Comparison of ENCODE assay signal across 15 cellular contexts in the genomic region with DNA sequence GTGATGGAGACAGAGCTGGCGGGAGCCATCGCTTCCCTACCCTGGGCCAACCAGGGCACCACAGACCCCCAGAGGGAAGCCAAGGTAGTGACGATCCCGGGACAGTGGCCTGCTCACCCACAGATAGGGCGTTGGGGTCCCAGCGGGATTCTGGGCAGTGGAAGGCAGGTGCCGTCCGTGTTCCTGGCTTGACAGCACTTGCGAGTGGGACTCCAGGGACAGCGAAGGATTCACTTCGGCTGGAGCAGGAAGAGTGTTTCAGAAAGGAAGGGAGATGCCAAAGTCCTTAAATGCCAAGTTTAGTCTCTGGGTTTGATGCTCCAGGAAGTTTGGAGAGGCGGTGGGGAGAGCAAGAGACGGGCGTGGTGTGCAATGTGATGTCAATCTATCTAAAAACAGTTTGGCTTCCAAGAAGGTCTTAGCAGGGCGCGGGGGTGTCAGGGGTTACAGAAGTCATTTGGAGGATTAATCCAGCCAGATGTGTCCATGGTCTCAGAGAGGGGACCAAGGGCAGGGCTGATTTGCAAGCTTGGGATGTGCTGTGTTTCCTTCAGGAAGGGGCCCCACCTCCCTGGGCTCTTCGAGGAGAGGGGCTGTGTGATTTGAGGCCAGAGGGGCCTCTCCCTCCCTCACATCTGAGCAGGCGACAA.
DNase-seq lines count a peak whose midpoint lies in the region; ATAC-seq, FAIRE-seq and TF ChIP-seq lines count a peak whose summit lies in the region.
"Had no signal": no experiment of that assay in that cellular context is flagged by ENCODE, and none has a peak within 500 bp of the region (broad histone marks: within the 10 kb centered on the region; RNA-seq: fewer than 3 reads in every experiment).

No MANE protein-coding gene starts in this region.

- no peak overlapping the region for H4K91ac ChIP-seq in H1 (replicated peaks; ENCODE audit: insufficient read length, low read length)

- peaks cover 7% of the 10 kb centered on the region for H3K4me1 Mint-ChIP-seq in CD8-positive, alpha-beta T cell (ENCODE audit: low read depth)
- H3K4me1 Mint-ChIP-seq in activated naive CD4-positive, alpha-beta T cell treated with anti-CD3 and anti-CD28 coated beads, Interleukin-2, amount 10 ng/mL, durations not matched to agents 7 days and 5 days = peaks cover 17% of the 10 kb centered on the region

- peaks cover 4% of the 10 kb centered on the region for H3K36me3 Mint-ChIP-seq in CD8-positive, alpha-beta T cell
- H3K36me3 Mint-ChIP-seq in activated naive CD4-positive, alpha-beta T cell treated with anti-CD3 and anti-CD28 coated beads, Interleukin-2, amount 10 ng/mL, durations not matched to agents 7 days and 5 days = no peaks in the 10 kb centered on the region

- CTCF ChIA-PET in CD8-positive, alpha-beta T cell (lab: Charles Lee) = interaction anchor here (0.9 to 8.4 kb wide), 21 partner anchors 8 to 478 kb away, joined by 3 to 134 read pairs (median 6); a partner anchor contains a TSS
- CTCF ChIA-PET in H1 (lab: Charles Lee; ENCODE audit: partially characterized antibody) = interaction anchor here (0.7 to 16.9 kb wide), 47 partner anchors 9 to 474 kb away, joined by 3 to 370 read pairs (median 4); a partner anchor contains a TSS
- CTCF ChIA-PET in activated naive CD4-positive, alpha-beta T cell treated with anti-CD3 and anti-CD28 coated beads, Interleukin-2, amount 10 ng/mL, durations not matched to agents 7 days and 5 days (lab: Charles Lee) = interaction anchor here (0.7 to 7.7 kb wide), 26 partner anchors 8 to 478 kb away, joined by 3 to 146 read pairs (median 4); no protein-coding TSS in a partner anchor

- no peak overlapping the region for H2AK5ac ChIP-seq in H1 (ENCODE audit: low read depth, low read length)

- no peak overlapping the region for H3K4ac ChIP-seq in H1 (replicated peaks; ENCODE audit: insufficient read length, low read depth, low read length)

- H3K23ac ChIP-seq in H1 (ENCODE audit: insufficient read length) = no peak overlapping the region

- no peak for TF ChIP-seq POLR2A in H1 (IDR thresholded peaks at IDR 0.05; ENCODE audit: control extremely low read depth in 1 of 2, low read depth in 2 of 2, low read length in 2 of 2)
- no peak for TF ChIP-seq POLR2A in gastrocnemius medialis (IDR thresholded peaks at IDR 0.05)

- H2BK120ac ChIP-seq in H1 (replicated peaks; ENCODE audit: low read depth, low read length) = no peak overlapping the region

- TF ChIP-seq EP300 in H1 (IDR thresholded peaks at IDR 0.05; ENCODE audit: borderline replicate concordance in 1 of 2, low read depth in 2 of 2, low read length in 2 of 2) = no peak

- no peaks in the 10 kb centered on the region for H3K9me3 ChIP-seq in CD8-positive, alpha-beta T cell (ENCODE audit: low read length)
- no peaks in the 10 kb centered on the region for H3K9me3 ChIP-seq in Loucy (ENCODE audit: insufficient read depth, low read depth, low read length)
- no peaks in the 10 kb centered on the region for H3K9me3 ChIP-seq in H1 (ENCODE audit: insufficient read depth in 2 of 2, low read depth in 1 of 2, low read length in 1 of 2)
- no peaks in the 10 kb centered on the region for H3K9me3 ChIP-seq in gastrocnemius medialis
- H3K9me3 ChIP-seq: left lung had no signal

- H4K20me1 ChIP-seq in Loucy (ENCODE audit: insufficient read depth, low read length, poor library complexity, severe bottlenecking) (no peaks in the 10 kb centered on the region), H1 (replicated peaks in 1 of 2; ENCODE audit: control insufficient read depth in 1 of 2, insufficient read depth in 2 of 2, low read length in 2 of 2) (peaks cover 0 to 2% of the 10 kb centered on the region in 2 experiments)

- H2BK20ac ChIP-seq in H1 (ENCODE audit: low read length) = no peak overlapping the region

- no peak overlapping the region for H4K8ac ChIP-seq in H1 (ENCODE audit: extremely low read depth, insufficient read depth, low read length)

- H2AFZ ChIP-seq in Loucy (ENCODE audit: low read length) (no peak overlapping the region), H1 (ENCODE audit: low read length) (no peak overlapping the region)
- H2AFZ ChIP-seq: parathyroid adenoma had no signal

- peaks cover 9% of the 10 kb centered on the region; the same call in 1 of the 2 replicates for H3K23me2 ChIP-seq in H1 (ENCODE audit: low read depth, low read length)

- H3K27ac Mint-ChIP-seq in CD8-positive, alpha-beta T cell = no peak overlapping the region
- H3K27ac Mint-ChIP-seq in activated naive CD4-positive, alpha-beta T cell treated with anti-CD3 and anti-CD28 coated beads, Interleukin-2, amount 10 ng/mL, durations not matched to agents 7 days and 5 days = no peak overlapping the region
- H3K27ac Mint-ChIP-seq: GM23338 had no signal

- POLR2A ChIA-PET in CD8-positive, alpha-beta T cell (lab: Charles Lee) = interaction anchor here (1.3 kb wide), 1 partner anchor 478 kb away, joined by 3 read pairs; no protein-coding TSS in a partner anchor
- POLR2A ChIA-PET in H1 (lab: Charles Lee; ENCODE audit: partially characterized antibody) = interaction anchor here (1.4 kb wide), 1 partner anchor 73 kb away, joined by 4 read pairs; no protein-coding TSS in a partner anchor

- intact Hi-C loops in CD8-positive, alpha-beta T cell (cut with DNase I, micrococcal nuclease) = loop anchor here (1.0 to 10.0 kb wide), 3 partner anchors 66 to 1898 kb away; a partner anchor contains a TSS
- intact Hi-C loops in gastrocnemius medialis (cut with DNase I; ENCODE audit: low total_unique reads) = loop anchor here (1.0 to 10.0 kb wide), 4 partner anchors 67 to 474 kb away; a partner anchor contains a TSS

- no peak overlapping the region for H3K18ac ChIP-seq in H1 (ENCODE audit: extremely low read depth, low read length)

- no peak for ATAC-seq in CD8-positive, alpha-beta T cell
- ATAC-seq in gastrocnemius medialis (no peak), GM18867 (IDR thresholded peaks at IDR 0.05; ENCODE audit: unreplicated experiment) (no peak)
- ATAC-seq: stimulated activated naive CD8-positive, alpha-beta T cell treated with anti-CD3 and anti-CD28 coated beads, Interleukin-15, amount 100 ng/mL, for 72 hours had no signal

- H3K4me3 Mint-ChIP-seq in CD8-positive, alpha-beta T cell = no peak overlapping the region
- no peak overlapping the region for H3K4me3 Mint-ChIP-seq in activated naive CD4-positive, alpha-beta T cell treated with anti-CD3 and anti-CD28 coated beads, Interleukin-2, amount 10 ng/mL, durations not matched to agents 7 days and 5 days
- H3K4me3 Mint-ChIP-seq: central memory CD8-positive, alpha-beta T cell; GM23338; stimulated activated naive CD8-positive, alpha-beta T cell treated with anti-CD3 and anti-CD28 coated beads, Interleukin-15, amount 100 ng/mL, for 72 hours had no signal

- no peaks in the 10 kb centered on the region for H3K9me3 Mint-ChIP-seq in CD8-positive, alpha-beta T cell
- H3K9me3 Mint-ChIP-seq in activated naive CD4-positive, alpha-beta T cell treated with anti-CD3 and anti-CD28 coated beads, Interleukin-2, amount 10 ng/mL, durations not matched to agents 7 days and 5 days = no peaks in the 10 kb centered on the region
- H3K9me3 Mint-ChIP-seq: central memory CD8-positive, alpha-beta T cell; GM23338; stimulated activated naive CD8-positive, alpha-beta T cell treated with anti-CD3 and anti-CD28 coated beads, Interleukin-15, amount 100 ng/mL, for 72 hours had no signal

- H3K14ac ChIP-seq in H1 (ENCODE audit: insufficient read length) = no peak overlapping the region

- H3F3A ChIP-seq in Loucy (ENCODE audit: low read depth) = no peaks in the 10 kb centered on the region

- H2BK5ac ChIP-seq in H1 (ENCODE audit: low read depth, low read length) = no peak overlapping the region

- in situ Hi-C loops in gastrocnemius medialis (cut with MboI; ENCODE audit: low sequenced_read_pairs in 4 of 4) = loop anchor here in 1 of 4 donors (10.0 kb wide), 1 partner anchor 62 kb away; no protein-coding TSS in a partner anchor

- no peaks in the 10 kb centered on the region for H3K9me2 ChIP-seq in Loucy (replicated peaks; ENCODE audit: low read depth, low read length)

- no peak overlapping the region for H3K4me3 ChIP-seq in CD8-positive, alpha-beta T cell (ENCODE audit: low read depth, low read length)
- no peak overlapping the region for H3K4me3 ChIP-seq in Loucy (ENCODE audit: low read length, poor library complexity, severe bottlenecking)
- H3K4me3 ChIP-seq in H1 (ENCODE audit: extremely low read depth in 1 of 4, insufficient read depth in 2 of 4, low read depth in 3 of 4, low read length in 4 of 4) = no peak overlapping the region
- no peak overlapping the region for H3K4me3 ChIP-seq in gastrocnemius medialis
- H3K4me3 ChIP-seq: GM23338, left lung had no signal

- H3K27me3 ChIP-seq in CD8-positive, alpha-beta T cell (ENCODE audit: insufficient read depth, low read length) = no peaks in the 10 kb centered on the region
- H3K27me3 ChIP-seq in Loucy (ENCODE audit: insufficient read depth, low read length, poor library complexity, severe bottlenecking) = no peaks in the 10 kb centered on the region
- H3K27me3 ChIP-seq in H1 (replicated peaks in 1 of 4; ENCODE audit: control insufficient read depth in 3 of 4, extremely low read depth in 1 of 4, insufficient read depth in 3 of 4, low read length in 3 of 4) = no peaks in the 10 kb centered on the region; a peak in 1 of 7 replicates
- H3K27me3 ChIP-seq in gastrocnemius medialis = peaks cover 13 to 15% (median 15%) of the 10 kb centered on the region in 3 donors

- TF ChIP-seq RAD21 in H1 (IDR thresholded peaks at IDR 0.05 in 1 of 2, conservative IDR thresholded peaks at IDR 0.05 in 1 of 2; ENCODE audit: low read depth in 2 of 2, low read length in 2 of 2) = no peak

- H3K4me1 ChIP-seq in CD8-positive, alpha-beta T cell (ENCODE audit: insufficient read depth, low read length) = peaks cover 13% of the 10 kb centered on the region
- H3K4me1 ChIP-seq in Loucy (ENCODE audit: insufficient read depth, low read length, poor library complexity, severe bottlenecking) = peaks cover 6% of the 10 kb centered on the region
- H3K4me1 ChIP-seq in H1 (replicated peaks in 1 of 4; ENCODE audit: control insufficient read depth in 3 of 4, insufficient read depth in 4 of 4, low read length in 3 of 4) = peaks cover 0 to 15% (median 9%) of the 10 kb centered on the region in 4 experiments; a peak in 6 of 7 replicates
- H3K4me1 ChIP-seq in gastrocnemius medialis = peaks cover 0 to 10% of the 10 kb centered on the region in 2 donors
- H3K4me1 ChIP-seq: parathyroid adenoma had no signal

- H3K56ac ChIP-seq in H1 (replicated peaks; ENCODE audit: insufficient read length, low read depth, low read length) = no peak overlapping the region

- H3K36me3 ChIP-seq in CD8-positive, alpha-beta T cell (ENCODE audit: insufficient read depth, low read length) = no peaks in the 10 kb centered on the region
- no peaks in the 10 kb centered on the region for H3K36me3 ChIP-seq in Loucy (ENCODE audit: insufficient read depth, low read length)
- no peaks in the 10 kb centered on the region for H3K36me3 ChIP-seq in H1 (ENCODE audit: control insufficient read depth in 2 of 4, insufficient read depth in 4 of 4, low read length in 3 of 4)
- H3K36me3 ChIP-seq in gastrocnemius medialis = no peaks in the 10 kb centered on the region
- H3K36me3 ChIP-seq: left lung had no signal

- no peak for DNase-seq in CD8-positive, alpha-beta T cell
- DNase-seq in H1 (ENCODE audit: low read depth in 1 of 2, low spot score in 2 of 2) (no peak), gastrocnemius medialis (no peak), NCI-H1694 treated with DMSO at 0.1 percent for 48 hours (lab: John Stamatoyannopoulos, UW) (no peak), MV-4-11 (lab: John Stamatoyannopoulos, UW) (no peak)
- DNase-seq in activated naive CD4-positive, alpha-beta T cell treated with anti-CD3 and anti-CD28 coated beads, Interleukin-2, amount 10 ng/mL, durations not matched to agents 7 days and 5 days = no peak

- H2BK15ac ChIP-seq in H1 (ENCODE audit: low read length) = no peak overlapping the region

- no peak overlapping the region for H3K4me2 ChIP-seq in Loucy (ENCODE audit: low read depth, low read length, poor library complexity, severe bottlenecking)
- no peak overlapping the region for H3K4me2 ChIP-seq in H1 (ENCODE audit: insufficient read depth in 1 of 2, low read depth in 2 of 2, low read length in 2 of 2)
- H3K4me2 ChIP-seq: GM23338 had no signal

- no peak overlapping the region for H3K27ac ChIP-seq in CD8-positive, alpha-beta T cell (ENCODE audit: low read depth, low read length)
- no peak overlapping the region for H3K27ac ChIP-seq in H1 (ENCODE audit: low read depth, low read length)
- H3K27ac ChIP-seq in gastrocnemius medialis = no peak overlapping the region
- H3K27ac ChIP-seq: left lung, parathyroid adenoma had no signal

- WGBS in H1 (ENCODE audit: extremely low coverage in 1 of 2, insufficient coverage in 1 of 2, insufficient read length in 1 of 2, insufficient replicate concordance in 2 of 2, low coverage in 1 of 2, low lambda C conversion rate in 2 of 2, missing lambda C conversion rate in 1 of 2), 2 experiments = 69% methylated on average over 18 of the region's 18 CpGs; no CpG with 5 or more reads in 1 of the 2 experiments

- peak overlapping the region; percentile 12; the same call in 1 of the 2 replicates for H2BK12ac ChIP-seq in H1 (ENCODE audit: low read depth, low read length)

- H3K9ac ChIP-seq in Loucy (ENCODE audit: low read depth, low read length, poor library complexity, severe bottlenecking) (no peak overlapping the region), H1 (replicated peaks in 1 of 4; ENCODE audit: extremely low read depth in 1 of 4, low read depth in 3 of 4, low read length in 3 of 4) (no peak overlapping the region)
- H3K9ac ChIP-seq: parathyroid adenoma had no signal

- no peak overlapping the region for H4K5ac ChIP-seq in H1 (ENCODE audit: insufficient read length, low read depth, low read length)

- peak; percentile 54 for TF ChIP-seq CTCF in CD8-positive, alpha-beta T cell (IDR thresholded peaks at IDR 0.05)
- TF ChIP-seq CTCF in Loucy (conservative IDR thresholded peaks at IDR 0.05; ENCODE audit: low read length) (peak; percentile 41), H1 (IDR thresholded peaks at IDR 0.05; ENCODE audit: control extremely low read depth in 1 of 3, insufficient read depth in 1 of 3, low read depth in 1 of 3, low read length in 3 of 3) (no peak), gastrocnemius medialis (IDR thresholded peaks at IDR 0.05 in 4 of 5, conservative IDR thresholded peaks at IDR 0.05 in 1 of 5) (peak in 3 of 5 experiments; percentile 42 to 50 (median 44))

- H3K27me3 Mint-ChIP-seq in CD8-positive, alpha-beta T cell (ENCODE audit: low read depth) = peaks cover 4% of the 10 kb centered on the region
- peaks cover 57% of the 10 kb centered on the region for H3K27me3 Mint-ChIP-seq in activated naive CD4-positive, alpha-beta T cell treated with anti-CD3 and anti-CD28 coated beads, Interleukin-2, amount 10 ng/mL, durations not matched to agents 7 days and 5 days

- H3K79me2 ChIP-seq in Loucy (ENCODE audit: insufficient read depth, low read length) (no peaks in the 10 kb centered on the region), H1 (ENCODE audit: control insufficient read depth in 1 of 2, insufficient read depth in 2 of 2, low read length in 2 of 2) (no peaks in the 10 kb centered on the region)
- H3K79me2 ChIP-seq: parathyroid adenoma had no signal

- no peaks in the 10 kb centered on the region for H3K79me1 ChIP-seq in H1 (ENCODE audit: low read depth, low read length)

- no peak for FAIRE-seq in H1 (lab: Jason Lieb, UNC)
- FAIRE-seq: frontal cortex, TTC549 had no signal

Comparison
In these comparisons a context has a peak if more than half of its experiments do, and no peak if none do; other contexts are left out.
1. CTCF ChIP-seq: peak in CD8-positive, alpha-beta T cell (single experiment), Loucy (single experiment) and gastrocnemius medialis (3 of 5); none in H1 (0 of 3).